ENCODE assay signal across 10 cellular contexts in genomic region chr9:127558581-127559246, GRCh38. TPM values are rescaled to one million over a fixed set of nuclear protein-coding genes. Genes with fewer than 3 reads are reported as not detected.
DNase-seq lines count a peak whose midpoint lies in the region; ATAC-seq and TF ChIP-seq lines count a peak whose summit lies in the region.
"Had no signal": no experiment of that assay in that cellular context is flagged by ENCODE, and none has a peak within 500 bp of the region (broad histone marks: within the 10 kb centered on the region; RNA-seq: fewer than 3 reads in every experiment).

No MANE protein-coding gene starts in this region.

- peak overlapping the region; percentile 79 for H2BK120ac ChIP-seq in IMR-90 (ENCODE audit: low read depth, low read length)

- POLR2A ChIA-PET in IMR-90 (lab: Charles Lee; ENCODE audit: unreplicated experiment): interaction anchor here (1.3 kb wide), 1 partner anchor 25 kb away, joined by 4 read pairs; no protein-coding TSS in a partner anchor

- H2AK9ac ChIP-seq in IMR-90 (replicated peaks; ENCODE audit: low read depth, low read length, poor library complexity): peak overlapping the region; percentile 92

- peak overlapping the region; percentile 60 for H3K4me3 Mint-ChIP-seq in natural killer cell

- H3K36me3 ChIP-seq in ACC112 (ENCODE audit: insufficient read depth, low read length): peaks cover 21% of the 10 kb centered on the region
- peaks cover 41% of the 10 kb centered on the region for H3K36me3 ChIP-seq in IMR-90 (ENCODE audit: control insufficient read depth, insufficient read depth, low read length)
- H3K36me3 ChIP-seq in colonic mucosa: no peaks in the 10 kb centered on the region

- 35% methylated on average over 8 of the region's 9 CpGs; no CpG with 5 or more reads in 1 of the 2 experiments for WGBS in IMR-90 (ENCODE audit: extremely low coverage in 2 of 2, insufficient read length in 1 of 2), 2 experiments

- H3K4me2 ChIP-seq in IMR-90 (ENCODE audit: low read depth, low read length): peak overlapping the region; percentile 32

- H3K36me3 Mint-ChIP-seq in natural killer cell: no peaks in the 10 kb centered on the region

- H3K4me1 ChIP-seq in ACC112 (ENCODE audit: control insufficient read depth, insufficient read depth, low read length, unreplicated experiment) (peaks cover 92% of the 10 kb centered on the region), IMR-90 (ENCODE audit: control insufficient read depth, insufficient read depth, low read length) (peaks cover 74% of the 10 kb centered on the region), colonic mucosa (peaks cover 50% of the 10 kb centered on the region)

- H3K4me3 ChIP-seq in ACC112 (ENCODE audit: low read depth, low read length) (0 out of 2 replicates have a peak overlapping the region, but pooled peaks have one; percentile 38), IMR-90 (ENCODE audit: insufficient read depth, low read depth, low read length) (no peak overlapping the region), colonic mucosa (no peak overlapping the region)

- intact Hi-C loops in IMR-90 (cut with micrococcal nuclease) (no loop called here), colonic mucosa (cut with DNase I) (no loop called here), natural killer cell (cut with micrococcal nuclease) (no loop called here)

- peaks cover 93% of the 10 kb centered on the region for H3K79me2 ChIP-seq in ACC112 (ENCODE audit: control insufficient read depth, insufficient read depth, low read length, unreplicated experiment)

- peaks cover 20 to 61% of the 10 kb centered on the region in 2 donors for H3K4me1 Mint-ChIP-seq in natural killer cell

- H3K27me3 Mint-ChIP-seq in natural killer cell (ENCODE audit: low read depth in 2 of 2): peaks cover 0 to 3% of the 10 kb centered on the region in 2 donors

- H3K18ac ChIP-seq in IMR-90 (ENCODE audit: low read depth, low read length): peak overlapping the region; percentile 71

- peak overlapping the region in 1 of 2 donors; percentile 65 for H3K27ac Mint-ChIP-seq in natural killer cell

- H3K27me3 ChIP-seq in ACC112 (ENCODE audit: insufficient read depth, low read length) (no peaks in the 10 kb centered on the region), IMR-90 (ENCODE audit: control insufficient read depth, insufficient read depth, low read length) (no peaks in the 10 kb centered on the region), colonic mucosa (no peaks in the 10 kb centered on the region)

- peak overlapping the region; percentile 73 to 82; a peak in 3 of 4 replicates for H4K8ac ChIP-seq in IMR-90 (ENCODE audit: low read depth in 2 of 2, low read length in 2 of 2)

- H3K79me1 ChIP-seq in IMR-90 (ENCODE audit: low read depth in 1 of 2, low read length in 2 of 2): peaks cover 6 to 78% of the 10 kb centered on the region in 2 experiments

- H3K14ac ChIP-seq in IMR-90 (replicated peaks; ENCODE audit: low read depth, low read length): peak overlapping the region; percentile 88

- H2AFZ ChIP-seq in ACC112 (ENCODE audit: low read length, unreplicated experiment) (no peak overlapping the region), IMR-90 (replicated peaks; ENCODE audit: low read length, poor library complexity) (peak overlapping the region; percentile 16)

- H3K56ac ChIP-seq in IMR-90 (ENCODE audit: extremely low read depth, insufficient read depth, low read length): peak overlapping the region; percentile 62

- H2BK20ac ChIP-seq in IMR-90 (ENCODE audit: low read depth, low read length): peak overlapping the region; percentile 22

- no peak for TF ChIP-seq POLR2A in IMR-90 (IDR thresholded peaks at IDR 0.05; ENCODE audit: low read depth, low read length)

- peaks cover 38% of the 10 kb centered on the region for H3K9me1 ChIP-seq in IMR-90 (ENCODE audit: insufficient read depth, low read length)

- TF ChIP-seq CTCF in IMR-90 (conservative IDR thresholded peaks at IDR 0.05; ENCODE audit: low read depth, low read length) (no peak), colonic mucosa (IDR thresholded peaks at IDR 0.05) (no peak), natural killer cell (IDR thresholded peaks at IDR 0.05) (no peak)

- H2BK15ac ChIP-seq in IMR-90 (ENCODE audit: low read depth, low read length): 0 out of 3 replicates have a peak overlapping the region, but pooled peaks have one; percentile 8

- CTCF ChIA-PET in IMR-90 (lab: Yijun Ruan, JAX): interaction anchor here (1.5 kb wide), 1 partner anchor 33 kb away, joined by 6 read pairs; no protein-coding TSS in a partner anchor

- peak overlapping the region; percentile 86 for H3K27ac ChIP-seq in ACC112 (ENCODE audit: low read depth, low read length)
- peak overlapping the region; percentile 89 for H3K27ac ChIP-seq in IMR-90 (ENCODE audit: insufficient read depth, low read length)
- H3K27ac ChIP-seq in colonic mucosa: peak overlapping the region; percentile 34

- H4K5ac ChIP-seq in IMR-90 (ENCODE audit: low read depth, low read length): peak overlapping the region; percentile 63

- in situ Hi-C loops in IMR-90 (cut with MboI; ENCODE audit: low sequenced_read_pairs): no loop called here

- H3K9me3 ChIP-seq in IMR-90 (ENCODE audit: control insufficient read depth, insufficient read depth, low read length): no peaks in the 10 kb centered on the region
- H3K9me3 ChIP-seq in colonic mucosa: no peaks in the 10 kb centered on the region

- H3K9me3 Mint-ChIP-seq in natural killer cell: no peaks in the 10 kb centered on the region

- no peak for DNase-seq in IMR-90
- no peak for DNase-seq in colonic mucosa
- no peak for DNase-seq in natural killer cell
- no peak for DNase-seq in DMS79 (lab: John Stamatoyannopoulos, UW)
- no peak for DNase-seq in GM03348 (ENCODE audit: low spot score)
- no peak for DNase-seq in stimulated activated CD4-positive, alpha-beta T cell treated with anti-CD3 and anti-CD28 coated beads, Interleukin-4, amount 100 ng/mL, for 1 hour
- DNase-seq: activated gamma-delta T cell treated with Interleukin-2 at 50 U/mL for 16 hours, DND-41 had no signal

- peak overlapping the region; percentile 93 for H3K23ac ChIP-seq in IMR-90 (ENCODE audit: low read depth, low read length)

- peaks cover 93% of the 10 kb centered on the region for H4K20me1 ChIP-seq in IMR-90 (ENCODE audit: insufficient read depth, low read length)

- H3K9ac ChIP-seq in IMR-90 (ENCODE audit: low read depth, low read length) (peak overlapping the region; percentile 68), colonic mucosa (ENCODE audit: low read depth in 2 of 2, low read length in 2 of 2) (peak overlapping the region; percentile 45 to 48)

- peak overlapping the region; percentile 64 for H2BK5ac ChIP-seq in IMR-90 (ENCODE audit: low read depth, low read length, poor library complexity, severe bottlenecking)

- TF ChIP-seq RAD21 in IMR-90 (IDR thresholded peaks at IDR 0.05; ENCODE audit: low read length): no peak

- H4K91ac ChIP-seq in IMR-90 (ENCODE audit: insufficient read depth, low read depth, low read length): peak overlapping the region; percentile 77

- dilution Hi-C loops in IMR-90 (cut with HindIII; ENCODE audit: low sequenced_read_pairs, unreplicated experiment): no loop called here

- peak overlapping the region; percentile 92 for H3K4ac ChIP-seq in IMR-90 (ENCODE audit: low read depth, low read length)

- no TSS peak for BruUV-seq in IMR-90 (replicated peaks; lab: Mats Ljungman, UMichigan)

- peak overlapping the region; percentile 91 for H2AK5ac ChIP-seq in IMR-90 (ENCODE audit: low read depth, low read length)

- no peak for ATAC-seq in IMR-90 (ENCODE audit: low read depth)
- ATAC-seq in natural killer cell: no peak
- no peak for ATAC-seq in HG02623 (IDR thresholded peaks at IDR 0.05; ENCODE audit: unreplicated experiment)

TF ChIP-seq in IMR-90, 13 proteins besides CTCF, POLR2A, EP300 and RAD21:
- TF ChIP-seq RCOR1 (IDR thresholded peaks at IDR 0.05; ENCODE audit: insufficient replicate concordance, low read length) (no peak), MAFK (IDR thresholded peaks at IDR 0.05; ENCODE audit: low read depth, low read length) (no peak)
TF ChIP-seq in IMR-90: peak in this region for 0.

RNA-seq across cellular contexts. Expression of gene STXBP1, which starts 53.4 kb away (rescaled TPM):
- total RNA-seq in IMR-90 (2012; rRNA removed) (15.8 and 18.9 TPM in 2 replicates), colonic mucosa (10 to 100 TPM in 1 of 2 donors, 1 to 10 TPM in 1; 8.2 to 15.8 TPM), natural killer cell (1 to 10 TPM in 2 of 3 donors, under 1 TPM in 1; 0.97 to 1.8 (median 1.6) TPM)
- polyA plus RNA-seq in IMR-90 (2012; rRNA removed): 21.7 and 22.6 TPM in 2 replicates
- 17.5 and 24.5 TPM in 2 replicates for polyA plus RNA-seq in IMR-90 (2012; cell fraction: cytosol; rRNA removed)
- polyA plus RNA-seq in IMR-90 (2012; cell fraction: nucleus; rRNA removed; ENCODE audit: low replicate concordance): 26.3 and 44.5 TPM in 2 replicates

Comparison
In these comparisons a context has a peak if more than half of its experiments do, and no peak if none do; other contexts are left out.
1. H3K27ac ChIP-seq: peak in every context shown above with its lines; median percentile 89 in IMR-90; 86 in ACC112; 34 in colonic mucosa.